ENCODE assay signal across 1 cellular context in the genomic region with DNA sequence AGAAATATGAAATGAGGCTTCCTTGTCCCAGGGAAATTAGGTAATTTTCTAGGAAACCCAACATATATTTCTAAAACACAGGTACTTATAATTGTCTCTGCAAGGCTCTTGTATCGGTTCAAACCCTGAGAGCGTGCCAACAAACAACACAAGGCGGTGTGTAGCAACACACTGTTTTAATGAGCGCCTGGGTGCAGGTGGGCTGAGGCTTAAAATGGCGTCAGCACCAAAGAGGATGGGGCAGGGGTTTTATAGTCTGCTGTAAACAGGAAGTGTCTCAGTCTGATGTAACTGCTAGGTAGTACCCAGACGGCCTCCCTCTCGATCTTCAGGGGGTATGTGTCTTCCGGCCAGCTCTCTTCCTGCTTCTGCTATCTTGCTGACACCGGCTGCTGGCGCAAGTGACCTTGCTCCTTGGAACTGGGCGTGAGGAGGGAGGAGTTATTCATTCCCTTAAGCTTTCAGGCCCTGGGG.
TF ChIP-seq lines count a peak whose summit lies in the region.

No MANE protein-coding gene starts in this region.

TF ChIP-seq in HepG2, 621 proteins besides CTCF, POLR2A, EP300 and RAD21 (continued from another document and continues in another):
- TF ChIP-seq E2F2 (CRISPR knock-in tag; IDR thresholded peaks at IDR 0.05; ENCODE audit: borderline replicate concordance) (no peak), TEAD3 (CRISPR knock-in tag; optimal IDR thresholded peaks at IDR 0.05; ENCODE audit: borderline replicate concordance) (peak; percentile 41), HOXD1 (CRISPR knock-in tag; IDR thresholded peaks at IDR 0.05) (no peak), FOSL2 (CRISPR knock-in tag; IDR thresholded peaks at IDR 0.05) (no peak), MYNN (CRISPR knock-in tag; IDR thresholded peaks at IDR 0.05; ENCODE audit: low read depth) (no peak), TCF7 (IDR thresholded peaks at IDR 0.05; ENCODE audit: low read depth) (peak; percentile 55; the same call in 1 of the 2 replicates), ZNF530 (CRISPR knock-in tag; IDR thresholded peaks at IDR 0.05; ENCODE audit: low read depth) (no peak), MLX (CRISPR knock-in tag; IDR thresholded peaks at IDR 0.05) (no peak), ZNF225 (CRISPR knock-in tag; IDR thresholded peaks at IDR 0.05) (no peak), ZNF281 (CRISPR knock-in tag; IDR thresholded peaks at IDR 0.05; ENCODE audit: borderline replicate concordance) (no peak), HIVEP1 (CRISPR knock-in tag; IDR thresholded peaks at IDR 0.05) (no peak), ATF1 (CRISPR knock-in tag; IDR thresholded peaks at IDR 0.05) (no peak), ZNF549 (CRISPR knock-in tag; IDR thresholded peaks at IDR 0.05) (no peak), ATF7 (IDR thresholded peaks at IDR 0.05) (no peak), ATF7 (CRISPR knock-in tag; IDR thresholded peaks at IDR 0.05) (no peak), FOXP1 (IDR thresholded peaks at IDR 0.05) (no peak), FOXP1 (CRISPR knock-in tag; IDR thresholded peaks at IDR 0.05) (0 out of 2 replicates have a peak, but pooled peaks have one; percentile 10), FIP1L1 (IDR thresholded peaks at IDR 0.05; ENCODE audit: borderline replicate concordance, insufficient read depth, low read depth, low read length) (no peak), ZNF577 (CRISPR knock-in tag; IDR thresholded peaks at IDR 0.05; ENCODE audit: borderline replicate concordance, low read depth) (no peak), SP5 (CRISPR knock-in tag; IDR thresholded peaks at IDR 0.05; ENCODE audit: borderline replicate concordance, low read depth) (peak; percentile 58)
- TF ChIP-seq, protein P1, sequence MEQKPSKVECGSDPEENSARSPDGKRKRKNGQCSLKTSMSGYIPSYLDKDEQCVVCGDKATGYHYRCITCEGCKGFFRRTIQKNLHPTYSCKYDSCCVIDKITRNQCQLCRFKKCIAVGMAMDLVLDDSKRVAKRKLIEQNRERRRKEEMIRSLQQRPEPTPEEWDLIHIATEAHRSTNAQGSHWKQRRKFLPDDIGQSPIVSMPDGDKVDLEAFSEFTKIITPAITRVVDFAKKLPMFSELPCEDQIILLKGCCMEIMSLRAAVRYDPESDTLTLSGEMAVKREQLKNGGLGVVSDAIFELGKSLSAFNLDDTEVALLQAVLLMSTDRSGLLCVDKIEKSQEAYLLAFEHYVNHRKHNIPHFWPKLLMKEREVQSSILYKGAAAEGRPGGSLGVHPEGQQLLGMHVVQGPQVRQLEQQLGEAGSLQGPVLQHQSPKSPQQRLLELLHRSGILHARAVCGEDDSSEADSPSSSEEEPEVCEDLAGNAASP (CRISPR knock-in tag; IDR thresholded peaks at IDR 0.05; ENCODE audit: borderline replicate concordance), result no peak
- TF ChIP-seq, protein P2, sequence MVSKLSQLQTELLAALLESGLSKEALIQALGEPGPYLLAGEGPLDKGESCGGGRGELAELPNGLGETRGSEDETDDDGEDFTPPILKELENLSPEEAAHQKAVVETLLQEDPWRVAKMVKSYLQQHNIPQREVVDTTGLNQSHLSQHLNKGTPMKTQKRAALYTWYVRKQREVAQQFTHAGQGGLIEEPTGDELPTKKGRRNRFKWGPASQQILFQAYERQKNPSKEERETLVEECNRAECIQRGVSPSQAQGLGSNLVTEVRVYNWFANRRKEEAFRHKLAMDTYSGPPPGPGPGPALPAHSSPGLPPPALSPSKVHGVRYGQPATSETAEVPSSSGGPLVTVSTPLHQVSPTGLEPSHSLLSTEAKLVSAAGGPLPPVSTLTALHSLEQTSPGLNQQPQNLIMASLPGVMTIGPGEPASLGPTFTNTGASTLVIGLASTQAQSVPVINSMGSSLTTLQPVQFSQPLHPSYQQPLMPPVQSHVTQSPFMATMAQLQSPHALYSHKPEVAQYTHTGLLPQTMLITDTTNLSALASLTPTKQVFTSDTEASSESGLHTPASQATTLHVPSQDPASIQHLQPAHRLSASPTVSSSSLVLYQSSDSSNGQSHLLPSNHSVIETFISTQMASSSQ (IDR thresholded peaks at IDR 0.05; ENCODE audit: low read depth), result no peak
- TF ChIP-seq, protein P2 (CRISPR knock-in tag; IDR thresholded peaks at IDR 0.05; ENCODE audit: borderline replicate concordance), result no peak
- TF ChIP-seq, protein P3, sequence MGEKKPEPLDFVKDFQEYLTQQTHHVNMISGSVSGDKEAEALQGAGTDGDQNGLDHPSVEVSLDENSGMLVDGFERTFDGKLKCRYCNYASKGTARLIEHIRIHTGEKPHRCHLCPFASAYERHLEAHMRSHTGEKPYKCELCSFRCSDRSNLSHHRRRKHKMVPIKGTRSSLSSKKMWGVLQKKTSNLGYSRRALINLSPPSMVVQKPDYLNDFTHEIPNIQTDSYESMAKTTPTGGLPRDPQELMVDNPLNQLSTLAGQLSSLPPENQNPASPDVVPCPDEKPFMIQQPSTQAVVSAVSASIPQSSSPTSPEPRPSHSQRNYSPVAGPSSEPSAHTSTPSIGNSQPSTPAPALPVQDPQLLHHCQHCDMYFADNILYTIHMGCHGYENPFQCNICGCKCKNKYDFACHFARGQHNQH (CRISPR knock-in tag; IDR thresholded peaks at IDR 0.05), result no peak
- TF ChIP-seq, protein P4, sequence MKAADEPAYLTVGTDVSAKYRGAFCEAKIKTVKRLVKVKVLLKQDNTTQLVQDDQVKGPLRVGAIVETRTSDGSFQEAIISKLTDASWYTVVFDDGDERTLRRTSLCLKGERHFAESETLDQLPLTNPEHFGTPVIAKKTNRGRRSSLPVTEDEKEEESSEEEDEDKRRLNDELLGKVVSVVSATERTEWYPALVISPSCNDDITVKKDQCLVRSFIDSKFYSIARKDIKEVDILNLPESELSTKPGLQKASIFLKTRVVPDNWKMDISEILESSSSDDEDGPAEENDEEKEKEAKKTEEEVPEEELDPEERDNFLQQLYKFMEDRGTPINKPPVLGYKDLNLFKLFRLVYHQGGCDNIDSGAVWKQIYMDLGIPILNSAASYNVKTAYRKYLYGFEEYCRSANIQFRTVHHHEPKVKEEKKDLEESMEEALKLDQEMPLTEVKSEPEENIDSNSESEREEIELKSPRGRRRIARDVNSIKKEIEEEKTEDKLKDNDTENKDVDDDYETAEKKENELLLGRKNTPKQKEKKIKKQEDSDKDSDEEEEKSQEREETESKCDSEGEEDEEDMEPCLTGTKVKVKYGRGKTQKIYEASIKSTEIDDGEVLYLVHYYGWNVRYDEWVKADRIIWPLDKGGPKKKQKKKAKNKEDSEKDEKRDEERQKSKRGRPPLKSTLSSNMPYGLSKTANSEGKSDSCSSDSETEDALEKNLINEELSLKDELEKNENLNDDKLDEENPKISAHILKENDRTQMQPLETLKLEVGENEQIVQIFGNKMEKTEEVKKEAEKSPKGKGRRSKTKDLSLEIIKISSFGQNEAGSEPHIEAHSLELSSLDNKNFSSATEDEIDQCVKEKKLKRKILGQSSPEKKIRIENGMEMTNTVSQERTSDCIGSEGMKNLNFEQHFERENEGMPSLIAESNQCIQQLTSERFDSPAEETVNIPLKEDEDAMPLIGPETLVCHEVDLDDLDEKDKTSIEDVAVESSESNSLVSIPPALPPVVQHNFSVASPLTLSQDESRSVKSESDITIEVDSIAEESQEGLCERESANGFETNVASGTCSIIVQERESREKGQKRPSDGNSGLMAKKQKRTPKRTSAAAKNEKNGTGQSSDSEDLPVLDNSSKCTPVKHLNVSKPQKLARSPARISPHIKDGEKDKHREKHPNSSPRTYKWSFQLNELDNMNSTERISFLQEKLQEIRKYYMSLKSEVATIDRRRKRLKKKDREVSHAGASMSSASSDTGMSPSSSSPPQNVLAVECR (CRISPR knock-in tag; IDR thresholded peaks at IDR 0.05; ENCODE audit: borderline replicate concordance), result no peak
- TF ChIP-seq, protein P5, sequence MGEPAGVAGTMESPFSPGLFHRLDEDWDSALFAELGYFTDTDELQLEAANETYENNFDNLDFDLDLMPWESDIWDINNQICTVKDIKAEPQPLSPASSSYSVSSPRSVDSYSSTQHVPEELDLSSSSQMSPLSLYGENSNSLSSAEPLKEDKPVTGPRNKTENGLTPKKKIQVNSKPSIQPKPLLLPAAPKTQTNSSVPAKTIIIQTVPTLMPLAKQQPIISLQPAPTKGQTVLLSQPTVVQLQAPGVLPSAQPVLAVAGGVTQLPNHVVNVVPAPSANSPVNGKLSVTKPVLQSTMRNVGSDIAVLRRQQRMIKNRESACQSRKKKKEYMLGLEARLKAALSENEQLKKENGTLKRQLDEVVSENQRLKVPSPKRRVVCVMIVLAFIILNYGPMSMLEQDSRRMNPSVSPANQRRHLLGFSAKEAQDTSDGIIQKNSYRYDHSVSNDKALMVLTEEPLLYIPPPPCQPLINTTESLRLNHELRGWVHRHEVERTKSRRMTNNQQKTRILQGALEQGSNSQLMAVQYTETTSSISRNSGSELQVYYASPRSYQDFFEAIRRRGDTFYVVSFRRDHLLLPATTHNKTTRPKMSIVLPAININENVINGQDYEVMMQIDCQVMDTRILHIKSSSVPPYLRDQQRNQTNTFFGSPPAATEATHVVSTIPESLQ (CRISPR knock-in tag; conservative IDR thresholded peaks at IDR 0.05), result no peak
- TF ChIP-seq, protein P6, sequence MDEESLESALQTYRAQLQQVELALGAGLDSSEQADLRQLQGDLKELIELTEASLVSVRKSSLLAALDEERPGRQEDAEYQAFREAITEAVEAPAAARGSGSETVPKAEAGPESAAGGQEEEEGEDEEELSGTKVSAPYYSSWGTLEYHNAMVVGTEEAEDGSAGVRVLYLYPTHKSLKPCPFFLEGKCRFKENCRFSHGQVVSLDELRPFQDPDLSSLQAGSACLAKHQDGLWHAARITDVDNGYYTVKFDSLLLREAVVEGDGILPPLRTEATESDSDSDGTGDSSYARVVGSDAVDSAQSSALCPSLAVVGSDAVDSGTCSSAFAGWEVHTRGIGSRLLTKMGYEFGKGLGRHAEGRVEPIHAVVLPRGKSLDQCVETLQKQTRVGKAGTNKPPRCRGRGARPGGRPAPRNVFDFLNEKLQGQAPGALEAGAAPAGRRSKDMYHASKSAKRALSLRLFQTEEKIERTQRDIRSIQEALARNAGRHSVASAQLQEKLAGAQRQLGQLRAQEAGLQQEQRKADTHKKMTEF (CRISPR knock-in tag; IDR thresholded peaks at IDR 0.05), result no peak
- TF ChIP-seq, protein P7, sequence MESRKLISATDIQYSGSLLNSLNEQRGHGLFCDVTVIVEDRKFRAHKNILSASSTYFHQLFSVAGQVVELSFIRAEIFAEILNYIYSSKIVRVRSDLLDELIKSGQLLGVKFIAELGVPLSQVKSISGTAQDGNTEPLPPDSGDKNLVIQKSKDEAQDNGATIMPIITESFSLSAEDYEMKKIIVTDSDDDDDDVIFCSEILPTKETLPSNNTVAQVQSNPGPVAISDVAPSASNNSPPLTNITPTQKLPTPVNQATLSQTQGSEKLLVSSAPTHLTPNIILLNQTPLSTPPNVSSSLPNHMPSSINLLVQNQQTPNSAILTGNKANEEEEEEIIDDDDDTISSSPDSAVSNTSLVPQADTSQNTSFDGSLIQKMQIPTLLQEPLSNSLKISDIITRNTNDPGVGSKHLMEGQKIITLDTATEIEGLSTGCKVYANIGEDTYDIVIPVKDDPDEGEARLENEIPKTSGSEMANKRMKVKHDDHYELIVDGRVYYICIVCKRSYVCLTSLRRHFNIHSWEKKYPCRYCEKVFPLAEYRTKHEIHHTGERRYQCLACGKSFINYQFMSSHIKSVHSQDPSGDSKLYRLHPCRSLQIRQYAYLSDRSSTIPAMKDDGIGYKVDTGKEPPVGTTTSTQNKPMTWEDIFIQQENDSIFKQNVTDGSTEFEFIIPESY (CRISPR knock-in tag; IDR thresholded peaks at IDR 0.05), result peak; percentile 92
